Comparison of ENCODE assay signal across 8 cellular contexts in genomic region chr14:23631702-23632460, GRCh38.
DNase-seq lines count a peak whose midpoint lies in the region; ATAC-seq lines count a peak whose summit lies in the region.

No MANE protein-coding gene starts in this region.

- peak; percentile 58 for ATAC-seq in HG02852 (IDR thresholded peaks at IDR 0.05; ENCODE audit: unreplicated experiment)
- ATAC-seq in HG03521 (IDR thresholded peaks at IDR 0.05; ENCODE audit: unreplicated experiment) = no peak

- DNase-seq in GM04504 (ENCODE audit: low read depth) (peak; percentile 57), NCI-H2196 treated with DMSO at 0.1 percent for 48 hours (lab: John Stamatoyannopoulos, UW; ENCODE audit: unreplicated experiment) (peak; percentile 87), cerebellar nuclear complex (lab: John Stamatoyannopoulos, UW) (peak; percentile 32 to 62), kidney tubule cell (ENCODE audit: low spot score) (peak; percentile 70)
- peak; percentile 61 for DNase-seq in activated CD4-positive, alpha-beta T cell treated with anti-CD3 and anti-CD28 coated beads for 1 hour
- peak; percentile 54 to 68 (median 67) for DNase-seq in stimulated activated CD4-positive, alpha-beta T cell treated with anti-CD3 and anti-CD28 coated beads, Interleukin-1b, Interleukin-23, amount 100 ng/mL, for 24 hours (ENCODE audit: low read depth in 4 of 4, low spot score in 1 of 4)
